In genomic region chr12:718756-719138, GRCh38 we compare ENCODE assay signal across 10 cellular contexts. TPM values are rescaled to one million over a fixed set of nuclear protein-coding genes. Genes with fewer than 3 reads are reported as not detected.
DNase-seq lines count a peak whose midpoint lies in the region; ATAC-seq and TF ChIP-seq lines count a peak whose summit lies in the region.
"Had no signal": no experiment of that assay in that cellular context is flagged by ENCODE, and none has a peak within 500 bp of the region (broad histone marks: within the 10 kb centered on the region; RNA-seq: fewer than 3 reads in every experiment).

No MANE protein-coding gene starts in this region.

- H3K27ac Mint-ChIP-seq in activated naive CD8-positive, alpha-beta T cell: peak overlapping the region; percentile 66
- peak overlapping the region; percentile 78 to 93 (median 86) for H3K27ac Mint-ChIP-seq in naive thymus-derived CD4-positive, alpha-beta T cell

- intact Hi-C loops in left ventricle myocardium inferior (cut with micrococcal nuclease) (no loop called here), cardiac septum (cut with DNase I) (no loop called here), uterus (cut with DNase I; ENCODE audit: low total_unique reads) (no loop called here), thyroid gland (cut with DNase I) (no loop called here)
- intact Hi-C loops in naive thymus-derived CD4-positive, alpha-beta T cell (cut with micrococcal nuclease): loop anchor here in 1 of 2 donors (1.0 to 2.0 kb wide), 3 partner anchors 10 to 33 kb away; no protein-coding TSS in a partner anchor

- TF ChIP-seq POLR2A in uterus (IDR thresholded peaks at IDR 0.05): no peak
- TF ChIP-seq POLR2A in thyroid gland (IDR thresholded peaks at IDR 0.05): no peak

- H3K4me1 ChIP-seq in left ventricle myocardium inferior (peaks cover 26% of the 10 kb centered on the region), uterus (peaks cover 0 to 8% of the 10 kb centered on the region in 2 donors), thyroid gland (no peaks in the 10 kb centered on the region)
- H3K4me1 ChIP-seq in naive thymus-derived CD4-positive, alpha-beta T cell (ENCODE audit: control insufficient read depth in 2 of 2, insufficient read depth in 2 of 2, low read length in 2 of 2): peaks cover under 1 to 34% of the 10 kb centered on the region in 2 donors

- H3K27ac ChIP-seq in left ventricle myocardium inferior (replicated peaks) (peak overlapping the region; percentile 93), uterus (peak overlapping the region; percentile 58 to 70), thyroid gland (no peak overlapping the region)
- H3K27ac ChIP-seq in naive thymus-derived CD4-positive, alpha-beta T cell (ENCODE audit: low read depth, low read length): peak overlapping the region; percentile 51
- H3K27ac ChIP-seq: hepatocyte, KMS-11 had no signal

- CTCF ChIA-PET in naive thymus-derived CD4-positive, alpha-beta T cell (lab: Charles Lee): interaction anchor here (1.6 kb wide), 1 partner anchor 35 kb away, joined by 5 read pairs; no protein-coding TSS in a partner anchor

- H3K9me3 ChIP-seq in left ventricle myocardium inferior (replicated peaks): no peaks in the 10 kb centered on the region
- no peaks in the 10 kb centered on the region for H3K9me3 ChIP-seq in naive thymus-derived CD4-positive, alpha-beta T cell (ENCODE audit: control insufficient read depth in 2 of 3, low read length in 3 of 3)
- no peaks in the 10 kb centered on the region for H3K9me3 ChIP-seq in uterus
- no peaks in the 10 kb centered on the region for H3K9me3 ChIP-seq in thyroid gland

- H3K4me1 Mint-ChIP-seq in activated naive CD8-positive, alpha-beta T cell (ENCODE audit: low read depth): peaks cover 55% of the 10 kb centered on the region
- peaks cover 33 to 67% (median 50%) of the 10 kb centered on the region in 7 donors for H3K4me1 Mint-ChIP-seq in naive thymus-derived CD4-positive, alpha-beta T cell

- POLR2A ChIA-PET in naive thymus-derived CD4-positive, alpha-beta T cell (lab: Charles Lee): interaction anchor here (0.6 to 1.5 kb wide), 4 partner anchors 10 to 97 kb away, joined by 3 to 11 read pairs (median 5); no protein-coding TSS in a partner anchor

- no peak for DNase-seq in left ventricle myocardium inferior
- no peak for DNase-seq in cardiac septum (ENCODE audit: low spot score)
- peak in 1 of 9 donors; percentile 24 for DNase-seq in naive thymus-derived CD4-positive, alpha-beta T cell
- DNase-seq in uterus: no peak
- no peak for DNase-seq in thyroid gland

- WGBS in thyroid gland, 2 donors: 91 to 92% methylated on average over 5 of the region's 5 CpGs

- no peaks in the 10 kb centered on the region for H3K27me3 Mint-ChIP-seq in activated naive CD8-positive, alpha-beta T cell
- H3K27me3 Mint-ChIP-seq in naive thymus-derived CD4-positive, alpha-beta T cell: no peaks in the 10 kb centered on the region

- H3K4me3 Mint-ChIP-seq in activated naive CD8-positive, alpha-beta T cell: peak overlapping the region; percentile 20
- H3K4me3 Mint-ChIP-seq in naive thymus-derived CD4-positive, alpha-beta T cell: peak overlapping the region; percentile 45 to 87 (median 71)

- H3K36me3 ChIP-seq in left ventricle myocardium inferior (no peaks in the 10 kb centered on the region), uterus (no peaks in the 10 kb centered on the region), thyroid gland (no peaks in the 10 kb centered on the region)
- H3K36me3 ChIP-seq in naive thymus-derived CD4-positive, alpha-beta T cell (ENCODE audit: control insufficient read depth in 2 of 3, insufficient read depth in 3 of 3, low read length in 3 of 3): no peaks in the 10 kb centered on the region

- no peaks in the 10 kb centered on the region for H3K27me3 ChIP-seq in left ventricle myocardium inferior (ENCODE audit: low read depth)
- no peaks in the 10 kb centered on the region for H3K27me3 ChIP-seq in naive thymus-derived CD4-positive, alpha-beta T cell (ENCODE audit: control insufficient read depth in 2 of 2, insufficient read depth in 2 of 2, low read length in 2 of 2)
- no peaks in the 10 kb centered on the region for H3K27me3 ChIP-seq in uterus
- no peaks in the 10 kb centered on the region for H3K27me3 ChIP-seq in thyroid gland
- H3K27me3 ChIP-seq: hepatocyte had no signal

- TF ChIP-seq CTCF in left ventricle myocardium inferior (IDR thresholded peaks at IDR 0.05; ENCODE audit: borderline replicate concordance) (no peak), uterus (IDR thresholded peaks at IDR 0.05) (no peak), thyroid gland (IDR thresholded peaks at IDR 0.05) (no peak)

- no peaks in the 10 kb centered on the region for H3K9me3 Mint-ChIP-seq in activated naive CD8-positive, alpha-beta T cell (ENCODE audit: low read depth)
- peaks cover 0 to 3% (median 0%) of the 10 kb centered on the region in 11 donors for H3K9me3 Mint-ChIP-seq in naive thymus-derived CD4-positive, alpha-beta T cell

- peaks cover 3% of the 10 kb centered on the region for H3K36me3 Mint-ChIP-seq in activated naive CD8-positive, alpha-beta T cell
- H3K36me3 Mint-ChIP-seq in naive thymus-derived CD4-positive, alpha-beta T cell: peaks cover 0 to 13% (median 0%) of the 10 kb centered on the region in 5 donors

- peak overlapping the region; percentile 43 for H3K4me3 ChIP-seq in left ventricle myocardium inferior
- H3K4me3 ChIP-seq in naive thymus-derived CD4-positive, alpha-beta T cell (ENCODE audit: low read length): peak overlapping the region; percentile 43
- H3K4me3 ChIP-seq in uterus: no peak overlapping the region
- no peak overlapping the region for H3K4me3 ChIP-seq in thyroid gland (replicated peaks in 1 of 3)
- H3K4me3 ChIP-seq: hepatocyte had no signal

- ATAC-seq in naive thymus-derived CD4-positive, alpha-beta T cell: peak; percentile 10
- ATAC-seq in HG03571 (IDR thresholded peaks at IDR 0.05; ENCODE audit: unreplicated experiment): no peak
- no peak for ATAC-seq in HG02870 (IDR thresholded peaks at IDR 0.05; ENCODE audit: unreplicated experiment)

RNA-seq across cellular contexts. Expression of gene WNK1, which starts 33.6 kb away (rescaled TPM):
- 289 TPM for total RNA-seq in left ventricle myocardium inferior
- 227 TPM for total RNA-seq in cardiac septum
- 100 to 1,000 TPM; 147 to 200 (median 169) TPM for total RNA-seq in naive thymus-derived CD4-positive, alpha-beta T cell
- polyA plus RNA-seq in naive thymus-derived CD4-positive, alpha-beta T cell: 10 to 100 TPM; 22.9 to 44.0 TPM
- total RNA-seq in uterus: 100 to 1,000 TPM in 1 of 4 donors, 10 to 100 TPM in 3; 57.1 to 208 (median 81.0) TPM
- 100 to 1,000 TPM in 2 of 4 donors, 10 to 100 TPM in 2; 90.0 to 211 (median 109) TPM for total RNA-seq in thyroid gland

RNA-seq across cellular contexts. Expression of gene NINJ2, which starts 55.5 kb away (rescaled TPM):
- 4.6 TPM for total RNA-seq in left ventricle myocardium inferior
- total RNA-seq in cardiac septum: 3.9 TPM
- 10 to 100 TPM in 1 of 5 experiments, 1 to 10 TPM in 3, under 1 TPM in 1; 0.84 to 11.2 (median 2.1) TPM for total RNA-seq in naive thymus-derived CD4-positive, alpha-beta T cell
- polyA plus RNA-seq in naive thymus-derived CD4-positive, alpha-beta T cell: 10 to 100 TPM in 1 of 2 donors, 1 to 10 TPM in 1; 8.8 to 10.0 TPM
- 1 to 10 TPM in 2 of 4 donors, under 1 TPM in 1, not detected in 1; 0.97 to 5.4 (median 2.3) TPM for total RNA-seq in uterus
- total RNA-seq in thyroid gland: 1 to 10 TPM in 3 of 4 donors, under 1 TPM in 1; 0.49 to 7.2 (median 2.0) TPM

Comparison
In these comparisons a context has a peak if more than half of its experiments do, and no peak if none do; other contexts are left out.
1. H3K27ac ChIP-seq: peak in left ventricle myocardium inferior (single experiment), naive thymus-derived CD4-positive, alpha-beta T cell (single experiment) and uterus (2 of 2); none in thyroid gland (0 of 3).
2. H3K4me3 ChIP-seq: peak in left ventricle myocardium inferior (single experiment) and naive thymus-derived CD4-positive, alpha-beta T cell (single experiment); none in uterus (0 of 2) and thyroid gland (0 of 3).